Comparison of ENCODE assay signal across 2 cellular contexts in genomic region chr16:799948-800833, GRCh38.
TF ChIP-seq lines count a peak whose summit lies in the region.

Gene GNG13 (minus strand): TSS chr16:800734. CDS start chr16:799077, 1,657 bp downstream.

TF ChIP-seq in HCT116, 20 proteins besides CTCF, POLR2A, EP300 and RAD21 (continued from another document):
- TF ChIP-seq REST (IDR thresholded peaks at IDR 0.05; ENCODE audit: low read depth) (no peak), EZH2phosphoT487 (IDR thresholded peaks at IDR 0.05; ENCODE audit: borderline replicate concordance) (no peak), ZFX (IDR thresholded peaks at IDR 0.05) (no peak), SRF (IDR thresholded peaks at IDR 0.05; ENCODE audit: low read depth) (no peak), TCF7L2 (IDR thresholded peaks at IDR 0.05; ENCODE audit: borderline replicate concordance, extremely low read depth, insufficient read depth, insufficient read length) (no peak), ZNF274 (IDR thresholded peaks at IDR 0.05; ENCODE audit: low read depth, low read length) (no peak), EGR1 (IDR thresholded peaks at IDR 0.05; ENCODE audit: low read depth) (no peak), ZBTB33 (IDR thresholded peaks at IDR 0.05; ENCODE audit: extremely low read depth, insufficient replicate concordance, low read length) (no peak), MAX (IDR thresholded peaks at IDR 0.05) (no peak), YY1 (IDR thresholded peaks at IDR 0.05; ENCODE audit: extremely low read depth, insufficient replicate concordance, low read depth, low read length) (no peak), SIN3A (IDR thresholded peaks at IDR 0.05; ENCODE audit: low read depth) (no peak), ATF3 (IDR thresholded peaks at IDR 0.05) (no peak), CBX3 (IDR thresholded peaks at IDR 0.05; ENCODE audit: low read depth) (no peak)

TF ChIP-seq in WTC11, 78 proteins besides CTCF, POLR2A, EP300 and RAD21 (continued from another document and continues in another):
- TF ChIP-seq STAT6 (CRISPR knock-in tag; conservative IDR thresholded peaks at IDR 0.05; ENCODE audit: low read depth) (no peak), NR3C1 (CRISPR knock-in tag; conservative IDR thresholded peaks at IDR 0.05; ENCODE audit: low read depth) (no peak), CREM (CRISPR knock-in tag; IDR thresholded peaks at IDR 0.05) (no peak), GABPB1 (CRISPR knock-in tag; IDR thresholded peaks at IDR 0.05) (no peak), USF1 (CRISPR knock-in tag; IDR thresholded peaks at IDR 0.05) (no peak), E2F1 (CRISPR knock-in tag; IDR thresholded peaks at IDR 0.05) (no peak), CBFB (CRISPR knock-in tag; IDR thresholded peaks at IDR 0.05; ENCODE audit: low read depth) (no peak), KAT7 (CRISPR knock-in tag; IDR thresholded peaks at IDR 0.05; ENCODE audit: borderline replicate concordance) (no peak), ZNF532 (CRISPR knock-in tag; IDR thresholded peaks at IDR 0.05; ENCODE audit: borderline replicate concordance) (no peak), ZNF416 (CRISPR knock-in tag; IDR thresholded peaks at IDR 0.05) (no peak), ZNF281 (CRISPR knock-in tag; IDR thresholded peaks at IDR 0.05) (no peak), USF2 (CRISPR knock-in tag; IDR thresholded peaks at IDR 0.05) (0 out of 2 replicates have a peak, but pooled peaks have one; percentile 11), PRRX2 (CRISPR knock-in tag; IDR thresholded peaks at IDR 0.05) (peak; percentile 67; the same call in 1 of the 2 replicates), OVOL2 (CRISPR knock-in tag; IDR thresholded peaks at IDR 0.05; ENCODE audit: borderline replicate concordance) (no peak), ZBTB43 (CRISPR knock-in tag; IDR thresholded peaks at IDR 0.05) (0 out of 2 replicates have a peak, but pooled peaks have one; percentile 51), ATF1 (CRISPR knock-in tag; IDR thresholded peaks at IDR 0.05) (0 out of 2 replicates have a peak, but pooled peaks have one; percentile 13), AR (CRISPR knock-in tag; IDR thresholded peaks at IDR 0.05) (no peak), MAX (CRISPR knock-in tag; IDR thresholded peaks at IDR 0.05) (no peak), ELF4 (CRISPR knock-in tag; IDR thresholded peaks at IDR 0.05; ENCODE audit: low read depth) (no peak), E2F5 (CRISPR knock-in tag; IDR thresholded peaks at IDR 0.05) (no peak), RORB (CRISPR knock-in tag; IDR thresholded peaks at IDR 0.05) (no peak), NFYB (CRISPR knock-in tag; conservative IDR thresholded peaks at IDR 0.05; ENCODE audit: low read depth) (no peak), ZNF425 (CRISPR knock-in tag; conservative IDR thresholded peaks at IDR 0.05) (no peak), CREB1 (CRISPR knock-in tag; IDR thresholded peaks at IDR 0.05) (no peak)
